Comparison of ENCODE assay signal across 8 cellular contexts in the genomic region with DNA sequence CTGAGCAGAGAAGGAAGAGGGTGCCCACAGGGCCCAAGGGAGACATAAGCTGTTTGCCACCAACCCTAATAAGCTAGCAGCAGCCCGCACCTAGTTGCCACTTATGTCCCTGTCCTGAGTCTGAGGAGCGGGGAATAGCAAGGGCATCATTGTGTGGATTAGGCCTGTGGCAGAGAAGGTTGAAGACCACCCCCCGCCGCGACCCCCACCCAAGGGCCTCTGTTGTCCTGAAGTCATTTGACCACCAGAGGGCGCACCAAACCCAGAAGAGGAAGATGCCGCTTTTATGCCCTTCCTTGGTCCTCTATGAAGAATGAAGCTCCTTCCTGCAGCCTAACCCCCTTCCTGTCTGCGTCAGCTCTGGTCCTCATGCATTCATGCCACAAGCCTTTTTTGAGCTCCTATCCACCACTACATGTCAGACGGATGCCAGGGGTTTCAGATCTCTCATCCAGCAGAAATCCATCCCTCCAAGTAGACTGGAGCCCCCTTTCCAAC. TPM values are rescaled to one million over a fixed set of nuclear protein-coding genes. Genes with fewer than 3 reads are reported as not detected.
A peak's percentile ranks its signal among the peaks of the same experiment; 100 is the strongest.
DNase-seq lines count a peak whose midpoint lies in the region; ATAC-seq and TF ChIP-seq lines count a peak whose summit lies in the region.

No MANE protein-coding gene starts in this region.

- no peaks in the 10 kb centered on the region for H3K36me3 Mint-ChIP-seq in nephron progenitor cell (ENCODE audit: low read depth)

- H3K9me3 Mint-ChIP-seq in nephron progenitor cell, result no peaks in the 10 kb centered on the region

- peak; percentile 80 for TF ChIP-seq CTCF in nephron progenitor cell (IDR thresholded peaks at IDR 0.05)

- peaks cover 70% of the 10 kb centered on the region for H3K27me3 Mint-ChIP-seq in nephron progenitor cell (ENCODE audit: low read depth, poor library complexity)

- H3K4me3 Mint-ChIP-seq in nephron progenitor cell, result no peak overlapping the region

- in situ Hi-C loops in KBM-7 (cut with MboI; ENCODE audit: low pct_unique_long_range_greater_than_20kb, low sequenced_read_pairs), result loop anchor here (10.0 kb wide), 1 partner anchor 59 kb away; no protein-coding TSS in a partner anchor

- ATAC-seq in esophagus mucosa, result peak; percentile 48
- ATAC-seq in stimulated activated naive CD8-positive, alpha-beta T cell treated with anti-CD3 and anti-CD28 coated beads, Interleukin-15, Interleukin-2, amounts not matched to agents 100 U/mL and 50 U/mL, for 24 hours, result peak; percentile 58
- no peak for ATAC-seq in GM21717 (IDR thresholded peaks at IDR 0.05; ENCODE audit: unreplicated experiment)

- H3K4me1 Mint-ChIP-seq in nephron progenitor cell, result peaks cover 14% of the 10 kb centered on the region

- no peak overlapping the region for H3K27ac Mint-ChIP-seq in nephron progenitor cell

- DNase-seq in CMK (ENCODE audit: low read depth) (peak; percentile 56), KBM-7 (peak; percentile 75), OCI-M1 (lab: John Stamatoyannopoulos, UW) (peak; percentile 76), activated T-cell treated with anti-CD3 and anti-CD28 coated beads for 24 hours (ENCODE audit: low read depth) (peak; percentile 66), nephron progenitor cell (peak; percentile 84)
- DNase-seq in stimulated activated naive CD8-positive, alpha-beta T cell treated with anti-CD3 and anti-CD28 coated beads, Interleukin-15, Interleukin-2, amounts not matched to agents 100 U/mL and 50 U/mL, for 24 hours, result peak; percentile 81

RNA-seq across cellular contexts. Expression of a gene that starts 16.6 kb away (rescaled TPM):
- 1.7 TPM for total RNA-seq in esophagus mucosa

RNA-seq across cellular contexts. Expression of a gene that starts 47.3 kb away (rescaled TPM):
- 0.80 TPM for total RNA-seq in esophagus mucosa

RNA-seq across cellular contexts. Expression of a gene that starts 47.5 kb away (rescaled TPM):
- 178 TPM for total RNA-seq in esophagus mucosa
